In genomic region chr12:1931642-1932041, GRCh38 we compare ENCODE assay signal across 2 cellular contexts.
TF ChIP-seq lines count a peak whose summit lies in the region.

No MANE protein-coding gene starts in this region.

TF ChIP-seq in SK-N-SH, 30 proteins besides CTCF, POLR2A, EP300 and RAD21 (continued from another document):
- TF ChIP-seq, protein P1, sequence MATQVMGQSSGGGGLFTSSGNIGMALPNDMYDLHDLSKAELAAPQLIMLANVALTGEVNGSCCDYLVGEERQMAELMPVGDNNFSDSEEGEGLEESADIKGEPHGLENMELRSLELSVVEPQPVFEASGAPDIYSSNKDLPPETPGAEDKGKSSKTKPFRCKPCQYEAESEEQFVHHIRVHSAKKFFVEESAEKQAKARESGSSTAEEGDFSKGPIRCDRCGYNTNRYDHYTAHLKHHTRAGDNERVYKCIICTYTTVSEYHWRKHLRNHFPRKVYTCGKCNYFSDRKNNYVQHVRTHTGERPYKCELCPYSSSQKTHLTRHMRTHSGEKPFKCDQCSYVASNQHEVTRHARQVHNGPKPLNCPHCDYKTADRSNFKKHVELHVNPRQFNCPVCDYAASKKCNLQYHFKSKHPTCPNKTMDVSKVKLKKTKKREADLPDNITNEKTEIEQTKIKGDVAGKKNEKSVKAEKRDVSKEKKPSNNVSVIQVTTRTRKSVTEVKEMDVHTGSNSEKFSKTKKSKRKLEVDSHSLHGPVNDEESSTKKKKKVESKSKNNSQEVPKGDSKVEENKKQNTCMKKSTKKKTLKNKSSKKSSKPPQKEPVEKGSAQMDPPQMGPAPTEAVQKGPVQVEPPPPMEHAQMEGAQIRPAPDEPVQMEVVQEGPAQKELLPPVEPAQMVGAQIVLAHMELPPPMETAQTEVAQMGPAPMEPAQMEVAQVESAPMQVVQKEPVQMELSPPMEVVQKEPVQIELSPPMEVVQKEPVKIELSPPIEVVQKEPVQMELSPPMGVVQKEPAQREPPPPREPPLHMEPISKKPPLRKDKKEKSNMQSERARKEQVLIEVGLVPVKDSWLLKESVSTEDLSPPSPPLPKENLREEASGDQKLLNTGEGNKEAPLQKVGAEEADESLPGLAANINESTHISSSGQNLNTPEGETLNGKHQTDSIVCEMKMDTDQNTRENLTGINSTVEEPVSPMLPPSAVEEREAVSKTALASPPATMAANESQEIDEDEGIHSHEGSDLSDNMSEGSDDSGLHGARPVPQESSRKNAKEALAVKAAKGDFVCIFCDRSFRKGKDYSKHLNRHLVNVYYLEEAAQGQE (IDR thresholded peaks at IDR 0.05; ENCODE audit: low read depth, low read length) = no peak
- TF ChIP-seq RXRA (IDR thresholded peaks at IDR 0.05; ENCODE audit: borderline replicate concordance, low read depth) (no peak), MXI1 (IDR thresholded peaks at IDR 0.05; ENCODE audit: low read depth, low read length) (no peak), RCOR1 (IDR thresholded peaks at IDR 0.05; ENCODE audit: low read length) (no peak), TAF1 (IDR thresholded peaks at IDR 0.05; ENCODE audit: borderline replicate concordance, low read depth, low read length) (no peak), RFX5 (IDR thresholded peaks at IDR 0.05; ENCODE audit: low read length) (no peak), CHD2 (IDR thresholded peaks at IDR 0.05; ENCODE audit: low read length, partially characterized antibody) (no peak), YY1 (IDR thresholded peaks at IDR 0.05; ENCODE audit: low read depth) (no peak), USF1 (IDR thresholded peaks at IDR 0.05; ENCODE audit: borderline replicate concordance, low read depth) (no peak), NFIC (IDR thresholded peaks at IDR 0.05; ENCODE audit: borderline replicate concordance) (no peak)

TF ChIP-seq in SK-N-SH treated with all-trans-retinoic acid at 6 μM for 48 hours, 23 proteins besides CTCF, POLR2A, EP300 and RAD21 (continued from another document):
- TF ChIP-seq, protein P2, sequence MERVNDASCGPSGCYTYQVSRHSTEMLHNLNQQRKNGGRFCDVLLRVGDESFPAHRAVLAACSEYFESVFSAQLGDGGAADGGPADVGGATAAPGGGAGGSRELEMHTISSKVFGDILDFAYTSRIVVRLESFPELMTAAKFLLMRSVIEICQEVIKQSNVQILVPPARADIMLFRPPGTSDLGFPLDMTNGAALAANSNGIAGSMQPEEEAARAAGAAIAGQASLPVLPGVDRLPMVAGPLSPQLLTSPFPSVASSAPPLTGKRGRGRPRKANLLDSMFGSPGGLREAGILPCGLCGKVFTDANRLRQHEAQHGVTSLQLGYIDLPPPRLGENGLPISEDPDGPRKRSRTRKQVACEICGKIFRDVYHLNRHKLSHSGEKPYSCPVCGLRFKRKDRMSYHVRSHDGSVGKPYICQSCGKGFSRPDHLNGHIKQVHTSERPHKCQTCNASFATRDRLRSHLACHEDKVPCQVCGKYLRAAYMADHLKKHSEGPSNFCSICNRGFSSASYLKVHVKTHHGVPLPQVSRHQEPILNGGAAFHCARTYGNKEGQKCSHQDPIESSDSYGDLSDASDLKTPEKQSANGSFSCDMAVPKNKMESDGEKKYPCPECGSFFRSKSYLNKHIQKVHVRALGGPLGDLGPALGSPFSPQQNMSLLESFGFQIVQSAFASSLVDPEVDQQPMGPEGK (CRISPR knock-in tag; IDR thresholded peaks at IDR 0.05; ENCODE audit: borderline replicate concordance) = no peak
- TF ChIP-seq ZC3H10 (CRISPR knock-in tag; IDR thresholded peaks at IDR 0.05) = no peak
- TF ChIP-seq SNAI2 (CRISPR knock-in tag; IDR thresholded peaks at IDR 0.05) = no peak
